ENCODE assay signal across 8 cellular contexts in genomic region chr5:14871573-14872069, GRCh38. TPM values are rescaled to one million over a fixed set of nuclear protein-coding genes. Genes with fewer than 3 reads are reported as not detected.
DNase-seq lines count a peak whose midpoint lies in the region; ATAC-seq, FAIRE-seq and TF ChIP-seq lines count a peak whose summit lies in the region.

ANKH (minus strand) TSS chr5:14871778; CDS start chr5:14871447, 331 bp downstream.

- peak within 1 kb of the TSS; percentile 60 for H3K9ac ChIP-seq in kidney (ENCODE audit: low read length in 2 of 2)

- peaks cover 55% of the 10 kb centered on the region for H3K27me3 ChIP-seq in A673 (replicated peaks; ENCODE audit: insufficient read depth, low read depth, low read length, poor library complexity)

- H3K4me1 Mint-ChIP-seq in central memory CD8-positive, alpha-beta T cell: peaks cover 30% of the 10 kb centered on the region

- no peak for FAIRE-seq in kidney (lab: Jason Lieb, UNC)

- H3K27ac ChIP-seq in A673 (ENCODE audit: low read depth, low read length, poor library complexity, severe bottlenecking): no peak within 1 kb of the TSS
- peak within 1 kb of the TSS; percentile 80 to 81 for H3K27ac ChIP-seq in kidney (ENCODE audit: low read depth in 2 of 2, low read length in 2 of 2)

- H3K9me3 Mint-ChIP-seq in central memory CD8-positive, alpha-beta T cell: no peaks in the 10 kb centered on the region

- H3K4me3 Mint-ChIP-seq in central memory CD8-positive, alpha-beta T cell: peak within 1 kb of the TSS; percentile 91

- BruUV-seq in A673 (replicated peaks; lab: Mats Ljungman, UMichigan): no TSS peak

- H3K4me3 ChIP-seq in A673 (ENCODE audit: low read depth, low read length, poor library complexity, severe bottlenecking): peak within 1 kb of the TSS; percentile 51
- H3K4me3 ChIP-seq in kidney (ENCODE audit: low read length in 2 of 2): peak within 1 kb of the TSS; percentile 66 to 84

- H3K36me3 Mint-ChIP-seq in central memory CD8-positive, alpha-beta T cell (ENCODE audit: insufficient read depth): peaks cover 4% of the 10 kb centered on the region

- ATAC-seq in GM18519 (IDR thresholded peaks at IDR 0.05; ENCODE audit: low FRiP score, unreplicated experiment) (peak; percentile 93), HG03045 (IDR thresholded peaks at IDR 0.05; ENCODE audit: unreplicated experiment) (peak; percentile 90)
- peak; percentile 90 for ATAC-seq in central memory CD8-positive, alpha-beta T cell (replicated peaks; ENCODE audit: extremely low read depth, poor library complexity, severe bottlenecking)

- CTCF ChIA-PET in A673 (lab: Charles Lee): no interaction called here

- H3K27me3 Mint-ChIP-seq in central memory CD8-positive, alpha-beta T cell: no peaks in the 10 kb centered on the region

- H3K27ac Mint-ChIP-seq in central memory CD8-positive, alpha-beta T cell (ENCODE audit: low read depth): peak within 1 kb of the TSS; percentile 98

- intact Hi-C loops in A673 (cut with micrococcal nuclease; ENCODE audit: unreplicated experiment): loop anchor here (2.0 to 5.0 kb wide), 3 partner anchors 65 to 144 kb away; no protein-coding TSS in a partner anchor
- intact Hi-C loops in kidney (cut with DNase I): no loop called here

- H3K4me1 ChIP-seq in A673 (ENCODE audit: insufficient read depth, low read length, poor library complexity, severe bottlenecking) (peaks cover 5% of the 10 kb centered on the region), kidney (ENCODE audit: control insufficient read depth in 1 of 2, insufficient read depth in 1 of 2, low read depth in 1 of 2, low read length in 2 of 2) (peaks cover 0 to 4% of the 10 kb centered on the region in 2 donors)

- TF ChIP-seq CTCF in A673 (conservative IDR thresholded peaks at IDR 0.05; ENCODE audit: low read depth, low read length) (no peak), kidney (IDR thresholded peaks at IDR 0.05; ENCODE audit: borderline replicate concordance, extremely low read depth, insufficient read depth) (peak; percentile 41)

- H3K9me3 ChIP-seq in A673 (ENCODE audit: low read depth, low read length, poor library complexity, severe bottlenecking) (no peaks in the 10 kb centered on the region), kidney (ENCODE audit: control insufficient read depth in 1 of 2, low read length in 2 of 2) (no peaks in the 10 kb centered on the region)

- DNase-seq in A673 (ENCODE audit: low spot score) (peak; percentile 82), NCI-H2107 treated with DMSO at 0.1 percent for 48 hours (lab: John Stamatoyannopoulos, UW; ENCODE audit: unreplicated experiment) (peak; percentile 40), kidney (peak; percentile 92)
- DNase-seq in activated CD4-positive, CD25-positive, alpha-beta regulatory T cell treated with anti-CD3 and anti-CD28 coated beads, Interleukin-2, amount 50 U/mL, for 16 hours (ENCODE audit: low read depth, low spot score): peak; percentile 67
- DNase-seq in central memory CD8-positive, alpha-beta T cell (ENCODE audit: low spot score in 2 of 2): peak; percentile 69 to 72
- peak; percentile 87 for DNase-seq in stimulated activated CD4-positive, alpha-beta T cell treated with anti-CD3 and anti-CD28 coated beads, Interleukin-15, amount 100 ng/mL, for 24 hours

- POLR2A ChIA-PET in A673 (lab: Charles Lee; ENCODE audit: low non-redundant PET): no interaction called here

- H3K36me3 ChIP-seq in A673 (ENCODE audit: insufficient read depth, low read length, poor library complexity, severe bottlenecking): no peaks in the 10 kb centered on the region
- H3K36me3 ChIP-seq in kidney (ENCODE audit: control insufficient read depth in 1 of 2, insufficient read depth in 2 of 2, low read length in 2 of 2): no peaks in the 10 kb centered on the region

RNA-seq across cellular contexts. Expression of gene ANKH, which starts in this region (rescaled TPM):
- total RNA-seq in A673 (2021) (8.8 and 13.9 TPM in 2 replicates), kidney (44.6 TPM)
- polyA plus RNA-seq in kidney (ENCODE audit: insufficient read depth, low read depth, low replicate concordance): 19.0 TPM

Comparison
In these comparisons a context has a peak if more than half of its experiments do, and no peak if none do; other contexts are left out.
1. DNase-seq: peak in every context shown above with its lines; median percentile 92 in kidney; 87 in stimulated activated CD4-positive, alpha-beta T cell treated with anti-CD3 and anti-CD28 coated beads, Interleukin-15, amount 100 ng/mL, for 24 hours; 82 in A673; 70 in central memory CD8-positive, alpha-beta T cell; 67 in activated CD4-positive, CD25-positive, alpha-beta regulatory T cell treated with anti-CD3 and anti-CD28 coated beads, Interleukin-2, amount 50 U/mL, for 16 hours; 40 in NCI-H2107 treated with DMSO at 0.1 percent for 48 hours.